Comparison of ENCODE assay signal across 8 cellular contexts in genomic region chr11:95764267-95764898, GRCh38. TPM values are rescaled to one million over a fixed set of nuclear protein-coding genes. Genes with fewer than 3 reads are reported as not detected.
DNase-seq lines count a peak whose midpoint lies in the region; ATAC-seq and TF ChIP-seq lines count a peak whose summit lies in the region.

No MANE protein-coding gene starts in this region.

- ATAC-seq in Right ventricle myocardium superior (ENCODE audit: poor library complexity) (peak; percentile 69), Right ventricle myocardium inferior (no peak), HG03175 (IDR thresholded peaks at IDR 0.05; ENCODE audit: unreplicated experiment) (peak; percentile 69), upper lobe of left lung (ENCODE audit: low FRiP score in 2 of 2) (peak in 1 of 2 donors; percentile 79), HG02763 (IDR thresholded peaks at IDR 0.05; ENCODE audit: unreplicated experiment) (no peak)

- intact Hi-C loops in Right ventricle myocardium superior (cut with DNase I) (loop anchor here (10.0 kb wide), 1 partner anchor 700 kb away; the partner anchor contains the start of gene SRSF8), Right ventricle myocardium inferior (cut with DNase I) (loop anchor here (2.0 kb wide), 1 partner anchor 614 kb away; no protein-coding TSS in a partner anchor)

- H3K27me3 ChIP-seq in kidney epithelial cell (ENCODE audit: control insufficient read depth, insufficient read depth, low read length) (no peaks in the 10 kb centered on the region), upper lobe of left lung (no peaks in the 10 kb centered on the region)

- TF ChIP-seq POLR2A in upper lobe of left lung (IDR thresholded peaks at IDR 0.05), result no peak

- no peak overlapping the region for H3K27ac ChIP-seq in upper lobe of left lung

- TF ChIP-seq CTCF in kidney epithelial cell (IDR thresholded peaks at IDR 0.05; ENCODE audit: insufficient read depth, low read length, poor library complexity, severe bottlenecking), result peak; percentile 50
- TF ChIP-seq CTCF in upper lobe of left lung (IDR thresholded peaks at IDR 0.05), result peak in 5 of 6 experiments; percentile 44 to 75 (median 66)

- DNase-seq in Right ventricle myocardium superior, result no peak
- no peak for DNase-seq in Right ventricle myocardium inferior (ENCODE audit: missing footprints)
- DNase-seq in NCI-H748 (lab: John Stamatoyannopoulos, UW; ENCODE audit: unreplicated experiment), result peak; percentile 55
- DNase-seq in T47D (ENCODE audit: low read depth in 1 of 2, low spot score in 1 of 2), result peak; percentile 42 to 69
- DNase-seq in kidney epithelial cell (ENCODE audit: low read depth), result no peak
- DNase-seq in upper lobe of left lung, result no peak

- no peak for TF ChIP-seq EP300 in upper lobe of left lung (IDR thresholded peaks at IDR 0.05)

- 23% methylated on average over 4 of the region's 4 CpGs for WGBS in upper lobe of left lung, 2 donors

- peaks cover 0 to 4% (median 0%) of the 10 kb centered on the region in 4 donors for H3K4me1 ChIP-seq in upper lobe of left lung

- H3K36me3 ChIP-seq in kidney epithelial cell (ENCODE audit: control insufficient read depth, insufficient read depth, low read length) (no peaks in the 10 kb centered on the region), upper lobe of left lung (peaks cover 0 to 5% (median 0%) of the 10 kb centered on the region in 4 donors)

- H3K9me3 ChIP-seq in upper lobe of left lung, result no peaks in the 10 kb centered on the region

- H3K4me3 ChIP-seq in kidney epithelial cell (ENCODE audit: low read depth, low read length) (no peak overlapping the region), upper lobe of left lung (no peak overlapping the region)

- in situ Hi-C loops in T47D (cut with HindIII; ENCODE audit: low pct_unique_long_range_greater_than_20kb, low sequenced_read_pairs), result no loop called here

RNA-seq across cellular contexts. Expression of gene FAM76B, which starts 25.2 kb away (rescaled TPM):
- total RNA-seq in Right ventricle myocardium superior, result 4.7 TPM
- total RNA-seq in Right ventricle myocardium inferior, result 3.9 TPM
- total RNA-seq in kidney epithelial cell, result 17.0 and 24.0 TPM in 2 replicates
- total RNA-seq in upper lobe of left lung, result 10 to 100 TPM; 16.2 to 82.8 (median 25.4) TPM

RNA-seq across cellular contexts. Expression of gene CEP57, which starts 25.9 kb away (rescaled TPM):
- total RNA-seq in Right ventricle myocardium superior (19.2 TPM), Right ventricle myocardium inferior (17.6 TPM), kidney epithelial cell (44.8 and 51.8 TPM in 2 replicates), upper lobe of left lung (10 to 100 TPM; 20.7 to 71.8 (median 37.9) TPM)

Comparison
In these comparisons a context has a peak if more than half of its experiments do, and no peak if none do; other contexts are left out.
1. ATAC-seq: peak in Right ventricle myocardium superior (single experiment) and HG03175 (single experiment); none in Right ventricle myocardium inferior (single experiment) and HG02763 (single experiment).
2. DNase-seq: peak in NCI-H748 (single experiment) and T47D (2 of 2); none in Right ventricle myocardium superior (single experiment), Right ventricle myocardium inferior (single experiment), kidney epithelial cell (single experiment) and upper lobe of left lung (0 of 2).